In the genomic region with DNA sequence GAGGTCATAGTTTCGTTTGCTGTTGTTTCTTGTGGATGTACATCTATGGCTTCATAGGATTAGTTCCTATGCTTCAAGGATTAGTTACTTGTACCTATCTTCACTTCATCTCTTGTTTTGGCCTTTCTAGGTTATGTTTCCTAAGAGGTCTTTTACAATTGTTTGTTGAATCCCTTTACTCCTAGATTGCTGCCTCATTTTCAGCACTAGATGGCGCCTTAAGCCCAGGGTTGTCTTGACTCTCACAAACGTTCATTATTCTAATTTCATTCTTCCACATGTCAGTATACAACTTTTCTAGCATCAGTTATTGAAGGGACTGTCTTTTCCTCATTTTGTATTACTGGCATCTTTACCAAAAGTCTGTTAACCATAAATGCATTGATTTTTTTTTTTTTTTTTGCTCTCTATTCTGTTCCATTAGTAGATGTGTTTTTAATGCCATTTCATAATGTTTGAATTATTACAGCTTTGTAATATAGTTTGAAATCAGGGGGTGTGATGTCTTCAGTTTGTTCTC, we compare ENCODE assay signal across 9 cellular contexts. TPM values are rescaled to one million over a fixed set of nuclear protein-coding genes. Genes with fewer than 3 reads are reported as not detected.
DNase-seq lines count a peak whose midpoint lies in the region; ATAC-seq and TF ChIP-seq lines count a peak whose summit lies in the region.
"Had no signal": no experiment of that assay in that cellular context is flagged by ENCODE, and none has a peak within 500 bp of the region (broad histone marks: within the 10 kb centered on the region; RNA-seq: fewer than 3 reads in every experiment).

No MANE protein-coding gene starts in this region.

- no peaks in the 10 kb centered on the region for H3K4me1 ChIP-seq in Panc1 (ENCODE audit: control insufficient read depth, insufficient read depth, low read length)

- BruUV-seq in Panc1 (replicated peaks; lab: Mats Ljungman, UMichigan): no TSS peak

- TF ChIP-seq CTCF in Panc1 (IDR thresholded peaks at IDR 0.05): peak; percentile 78

- no peak overlapping the region for H3K4me3 ChIP-seq in Panc1 (ENCODE audit: low read depth in 2 of 2, low read length in 2 of 2)

- H3K36me3 ChIP-seq in Panc1 (ENCODE audit: control insufficient read depth, insufficient read depth, low read length): no peaks in the 10 kb centered on the region

- ATAC-seq in Panc1 (peak; percentile 85), HG03520 (IDR thresholded peaks at IDR 0.05; ENCODE audit: unreplicated experiment) (no peak)

- no peaks in the 10 kb centered on the region for H3K27me3 ChIP-seq in Panc1 (ENCODE audit: control insufficient read depth, insufficient read depth, low read length)

- CTCF ChIA-PET in Panc1 (lab: Charles Lee): interaction anchor here (0.7 to 1.9 kb wide), 4 partner anchors 201 to 474 kb away, joined by 3 to 9 read pairs (median 4); no protein-coding TSS in a partner anchor

- POLR2A ChIA-PET in Panc1 (lab: Charles Lee): no interaction called here

- DNase-seq in DMS53 (lab: John Stamatoyannopoulos, UW): peak; percentile 71
- DNase-seq in KBM-7: peak; percentile 64
- DNase-seq in Panc1 (ENCODE audit: low read depth, low spot score): peak; percentile 47
- peak; percentile 78 for DNase-seq in activated effector memory CD4-positive, alpha-beta T cell treated with anti-CD3 and anti-CD28 coated beads, Interleukin-2, amount 50 U/mL, for 16 hours
- DNase-seq in iPS-NIHi7 (ENCODE audit: extremely low spot score): peak; percentile 18
- DNase-seq in stimulated activated CD4-positive, alpha-beta T cell treated with anti-CD3 and anti-CD28 coated beads, TNF-alpha, amount 100 ng/mL, for 48 hours (ENCODE audit: low read depth in 3 of 3): peak; percentile 10 to 25 (median 16)
- no peak for DNase-seq in NCI-H1048 (lab: John Stamatoyannopoulos, UW)
- DNase-seq: activated naive CD8-positive, alpha-beta T cell treated with anti-CD3 and anti-CD28 coated beads, Interleukin-2, amount 10 ng/mL, durations not matched to agents 7 days and 5 days had no signal

- no peak overlapping the region for H3K27ac ChIP-seq in Panc1 (ENCODE audit: low read length)

- intact Hi-C loops in Panc1 (cut with micrococcal nuclease; ENCODE audit: unreplicated experiment): loop anchor here (1.0 to 5.0 kb wide), 2 partner anchors 201 to 431 kb away; a partner anchor contains a TSS

- in situ Hi-C loops in KBM-7 (cut with MboI; ENCODE audit: low pct_unique_long_range_greater_than_20kb, low sequenced_read_pairs) (loop anchor here (25.0 kb wide), 1 partner anchor 201 kb away; no protein-coding TSS in a partner anchor), Panc1 (cut with HindIII; ENCODE audit: low pct_unique_long_range_greater_than_20kb, low sequenced_read_pairs) (no loop called here)

- H3K9me3 ChIP-seq in Panc1 (ENCODE audit: control insufficient read depth, insufficient read depth, low read depth, low read length): no peaks in the 10 kb centered on the region

RNA-seq across cellular contexts. Expression of a gene that starts 45.0 kb away (rescaled TPM):
- not detected for total RNA-seq in Panc1 (2021; ENCODE audit: unreplicated experiment)
- polyA plus RNA-seq in Panc1 (2012; ENCODE audit: insufficient read length): 2.7 TPM
- total RNA-seq: activated naive CD8-positive, alpha-beta T cell treated with anti-CD3 and anti-CD28 coated beads, Interleukin-2, amount 10 ng/mL, durations not matched to agents 7 days and 5 days had no signal
